In genomic region chr13:113843063-113843654, GRCh38 we compare ENCODE assay signal across 17 cellular contexts.
"Had no signal": no experiment of that assay in that cellular context is flagged by ENCODE, and none has a peak within 500 bp of the region (broad histone marks: within the 10 kb centered on the region; RNA-seq: fewer than 3 reads in every experiment).

No MANE protein-coding gene starts in this region.

- H3K27ac ChIP-seq: cardiac muscle cell, neutrophil, parathyroid adenoma had no signal

- DNase-seq: activated CD4-positive, alpha-beta T cell treated with anti-CD3 and anti-CD28 coated beads for 1 hour; activated CD4-positive, alpha-beta T cell treated with anti-CD3 and anti-CD28 coated beads, Interleukin-2, amount 50 U/mL, for 4 hours; activated CD8-positive, alpha-beta memory T cell treated with anti-CD3 and anti-CD28 coated beads, Interleukin-2, amount 10 ng/mL, durations not matched to agents 7 days and 5 days; activated effector memory CD4-positive, alpha-beta T cell treated with Interleukin-2 at 50 U/mL for 16 hours; activated naive CD4-positive, alpha-beta T cell treated with anti-CD3 and anti-CD28 coated beads, Interleukin-2, amount 50 U/mL, for 16 hours; activated T-cell treated with anti-CD3 and anti-CD28 coated beads, Interleukin-2, amount 50 U/mL, for 1 hour; hypothalamus; midbrain; naive thymus-derived CD4-positive, alpha-beta T cell; stimulated activated CD4-positive, alpha-beta T cell treated with anti-CD3 and anti-CD28 coated beads, Interleukin-2, amount 100 ng/mL, for 48 hours; T1000 had no signal

- ATAC-seq: activated CD8-positive, alpha-beta memory T cell treated with anti-CD3 and anti-CD28 coated beads, Interleukin-2, amount 10 ng/mL, durations not matched to agents 7 days and 5 days; naive thymus-derived CD4-positive, alpha-beta T cell; stimulated activated memory B cell treated with anti-CD40 and anti-IgM and Interleukin-4, amounts not matched to agents 10 μg/mL and 1 μg/mL and 100 μg/mL, for 72 hours had no signal

- H3K36me3 ChIP-seq: cardiac muscle cell, neutrophil had no signal

- H3K4me3 ChIP-seq: cardiac muscle cell, tibial nerve had no signal

- H3K4me1 ChIP-seq: parathyroid adenoma had no signal

- FAIRE-seq: colon had no signal

- H3K9me3 ChIP-seq: neutrophil, tibial nerve had no signal

- H3K27me3 ChIP-seq: cardiac muscle cell, tibial nerve had no signal
